8 cellular contexts compared by ENCODE assay signal in the genomic region with DNA sequence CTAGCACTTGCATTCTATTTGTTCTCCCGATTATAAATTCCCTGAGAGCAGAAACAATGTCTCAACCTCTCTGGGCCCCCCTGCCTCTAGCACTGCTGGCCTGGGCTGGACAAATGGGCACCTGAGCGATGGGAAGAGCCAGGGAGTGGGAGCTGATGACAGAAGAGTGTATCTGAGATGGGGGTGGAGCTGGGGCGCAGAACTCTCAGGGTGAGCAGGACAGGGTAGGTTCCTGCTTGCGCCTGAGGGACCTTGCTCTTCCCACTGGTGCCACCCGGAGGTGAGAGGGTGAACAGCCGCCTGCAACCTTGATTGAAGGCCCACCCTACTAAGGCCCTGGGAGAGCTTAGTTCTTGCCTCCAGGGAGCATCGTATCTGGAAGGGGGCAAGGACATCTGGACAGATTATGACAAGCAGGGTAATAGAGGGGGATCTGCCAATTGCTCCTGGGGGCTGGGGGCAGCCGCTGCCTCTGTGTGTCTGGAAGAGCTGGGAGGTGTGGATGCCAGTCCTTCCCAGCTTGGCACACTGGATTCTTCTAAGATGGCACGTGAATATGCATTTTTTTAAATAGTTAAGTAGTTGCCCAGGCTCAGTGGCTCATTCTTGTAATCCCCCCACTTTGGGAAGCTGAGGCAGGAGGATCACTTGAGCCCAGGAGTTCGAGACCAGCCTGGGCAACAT. TPM values are rescaled to one million over a fixed set of nuclear protein-coding genes. Genes with fewer than 3 reads are reported as not detected.
DNase-seq lines count a peak whose midpoint lies in the region; TF ChIP-seq lines count a peak whose summit lies in the region.

No MANE protein-coding gene starts in this region.

- no TSS peak for BruUV-seq in mammary epithelial cell (replicated peaks; lab: Mats Ljungman, UMichigan)

- TF ChIP-seq RAD21 in Ishikawa (IDR thresholded peaks at IDR 0.05; ENCODE audit: low read depth): peak; percentile 68

- H2AFZ ChIP-seq in mammary epithelial cell (ENCODE audit: low read depth, low read length): no peak overlapping the region

- CTCF ChIA-PET in mammary epithelial cell (lab: Charles Lee; ENCODE audit: low non-redundant PET): interaction anchor here (0.5 to 0.6 kb wide), 3 partner anchors 74 to 198 kb away, joined by 3 to 4 read pairs (median 3); no protein-coding TSS in a partner anchor

- WGBS in mammary epithelial cell (ENCODE audit: low coverage, missing lambda C conversion rate): 63% methylated on average over 9 of the region's 10 CpGs
- 54% methylated on average over 10 of the region's 10 CpGs for WGBS in suprapubic skin

- H3K79me2 ChIP-seq in mammary epithelial cell (ENCODE audit: insufficient read depth, low read length): no peaks in the 10 kb centered on the region

- TF ChIP-seq POLR2A in suprapubic skin (IDR thresholded peaks at IDR 0.05): no peak

- H3K9me3 ChIP-seq in mammary epithelial cell (replicated peaks; ENCODE audit: insufficient read depth, low read length): no peaks in the 10 kb centered on the region
- H3K9me3 ChIP-seq in suprapubic skin: no peaks in the 10 kb centered on the region

- in situ Hi-C loops in mammary epithelial cell (cut with MboI; ENCODE audit: low sequenced_read_pairs in 2 of 2): loop anchor here in 1 of 2 donors (25.0 kb wide), 1 partner anchor 147 kb away; the partner anchor contains the start of genes FOXM1, RHNO1 and TULP3

- no peaks in the 10 kb centered on the region for H4K20me1 ChIP-seq in mammary epithelial cell (ENCODE audit: insufficient read depth, low read length)

- no peak overlapping the region for H3K4me2 ChIP-seq in mammary epithelial cell (ENCODE audit: insufficient read depth, low read depth, low read length)

- H3K27ac ChIP-seq in mammary epithelial cell (ENCODE audit: insufficient read depth, low read depth, low read length) (no peak overlapping the region), suprapubic skin (no peak overlapping the region)

- DNase-seq in activated gamma-delta T cell treated with Interleukin-2 at 50 U/mL for 16 hours: peak; percentile 10
- DNase-seq in activated gamma-delta T cell (lab: John Stamatoyannopoulos, UW): no peak
- peak; percentile 26 to 45 for DNase-seq in SHP77 (lab: John Stamatoyannopoulos, UW)
- peak; percentile 46 for DNase-seq in mammary epithelial cell
- DNase-seq in kidney epithelial cell (ENCODE audit: low read depth): peak; percentile 29
- DNase-seq in stimulated activated CD4-positive, alpha-beta T cell treated with anti-CD3 and anti-CD28 coated beads, Interleukin-2, amount 100 ng/mL, for 48 hours: peak; percentile 28 to 35
- DNase-seq in suprapubic skin (ENCODE audit: low spot score in 2 of 2): no peak

- intact Hi-C loops in mammary epithelial cell (cut with micrococcal nuclease): loop anchor here (1.0 to 2.0 kb wide), 3 partner anchors 73 to 181 kb away; no protein-coding TSS in a partner anchor

- peak; percentile 63 to 71 for TF ChIP-seq CTCF in mammary epithelial cell (conservative IDR thresholded peaks at IDR 0.05 in 1 of 2, IDR thresholded peaks at IDR 0.05 in 1 of 2; ENCODE audit: extremely low read depth in 1 of 2, insufficient read depth in 1 of 2, low read depth in 1 of 2, low read length in 2 of 2)
- TF ChIP-seq CTCF in kidney epithelial cell (IDR thresholded peaks at IDR 0.05; ENCODE audit: insufficient read depth, low read length, poor library complexity, severe bottlenecking): peak; percentile 90
- peak in 1 of 2 donors; percentile 67 for TF ChIP-seq CTCF in suprapubic skin (IDR thresholded peaks at IDR 0.05)

- dilution Hi-C loops in mammary epithelial cell (cut with HindIII; ENCODE audit: low sequenced_read_pairs): no loop called here

- H3K27me3 ChIP-seq in mammary epithelial cell (ENCODE audit: insufficient read depth, low read length) (no peaks in the 10 kb centered on the region), kidney epithelial cell (ENCODE audit: control insufficient read depth, insufficient read depth, low read length) (no peaks in the 10 kb centered on the region), suprapubic skin (no peaks in the 10 kb centered on the region)

- H3K4me3 ChIP-seq in mammary epithelial cell (replicated peaks in 1 of 3; ENCODE audit: insufficient read depth in 1 of 3, low read depth in 2 of 3, low read length in 3 of 3): no peak overlapping the region
- H3K4me3 ChIP-seq in kidney epithelial cell (ENCODE audit: low read depth, low read length): no peak overlapping the region
- H3K4me3 ChIP-seq in suprapubic skin: no peak overlapping the region

- no peak overlapping the region for H3K9ac ChIP-seq in mammary epithelial cell (ENCODE audit: insufficient read depth, low read length)

- no peak for TF ChIP-seq EP300 in Ishikawa (IDR thresholded peaks at IDR 0.05; ENCODE audit: borderline replicate concordance)
- TF ChIP-seq EP300 in suprapubic skin (IDR thresholded peaks at IDR 0.05): no peak

- peaks cover 2% of the 10 kb centered on the region for H3K36me3 ChIP-seq in mammary epithelial cell (ENCODE audit: insufficient read depth, low read length)
- peaks cover 3% of the 10 kb centered on the region for H3K36me3 ChIP-seq in kidney epithelial cell (ENCODE audit: control insufficient read depth, insufficient read depth, low read length)
- H3K36me3 ChIP-seq in suprapubic skin: peaks cover 14% of the 10 kb centered on the region

- H3K4me1 ChIP-seq in mammary epithelial cell (ENCODE audit: insufficient read depth, low read length) (no peaks in the 10 kb centered on the region), suprapubic skin (no peaks in the 10 kb centered on the region)

TF ChIP-seq in Ishikawa, 13 proteins besides CTCF, POLR2A, EP300 and RAD21:
- TF ChIP-seq, protein P1, sequence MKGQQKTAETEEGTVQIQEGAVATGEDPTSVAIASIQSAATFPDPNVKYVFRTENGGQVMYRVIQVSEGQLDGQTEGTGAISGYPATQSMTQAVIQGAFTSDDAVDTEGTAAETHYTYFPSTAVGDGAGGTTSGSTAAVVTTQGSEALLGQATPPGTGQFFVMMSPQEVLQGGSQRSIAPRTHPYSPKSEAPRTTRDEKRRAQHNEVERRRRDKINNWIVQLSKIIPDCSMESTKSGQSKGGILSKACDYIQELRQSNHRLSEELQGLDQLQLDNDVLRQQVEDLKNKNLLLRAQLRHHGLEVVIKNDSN (IDR thresholded peaks at IDR 0.05): no peak
- no peak for TF ChIP-seq ZBTB7A (IDR thresholded peaks at IDR 0.05; ENCODE audit: low read depth)
- no peak for TF ChIP-seq FOXM1 (IDR thresholded peaks at IDR 0.05; ENCODE audit: borderline replicate concordance, low read depth)
- TF ChIP-seq CREB1 (IDR thresholded peaks at IDR 0.05; ENCODE audit: low read depth): no peak
- TF ChIP-seq CEBPB (IDR thresholded peaks at IDR 0.05): no peak
- no peak for TF ChIP-seq YY1 (IDR thresholded peaks at IDR 0.05; ENCODE audit: low read depth)
- TF ChIP-seq NFIC (IDR thresholded peaks at IDR 0.05): no peak
- TF ChIP-seq, protein P2, sequence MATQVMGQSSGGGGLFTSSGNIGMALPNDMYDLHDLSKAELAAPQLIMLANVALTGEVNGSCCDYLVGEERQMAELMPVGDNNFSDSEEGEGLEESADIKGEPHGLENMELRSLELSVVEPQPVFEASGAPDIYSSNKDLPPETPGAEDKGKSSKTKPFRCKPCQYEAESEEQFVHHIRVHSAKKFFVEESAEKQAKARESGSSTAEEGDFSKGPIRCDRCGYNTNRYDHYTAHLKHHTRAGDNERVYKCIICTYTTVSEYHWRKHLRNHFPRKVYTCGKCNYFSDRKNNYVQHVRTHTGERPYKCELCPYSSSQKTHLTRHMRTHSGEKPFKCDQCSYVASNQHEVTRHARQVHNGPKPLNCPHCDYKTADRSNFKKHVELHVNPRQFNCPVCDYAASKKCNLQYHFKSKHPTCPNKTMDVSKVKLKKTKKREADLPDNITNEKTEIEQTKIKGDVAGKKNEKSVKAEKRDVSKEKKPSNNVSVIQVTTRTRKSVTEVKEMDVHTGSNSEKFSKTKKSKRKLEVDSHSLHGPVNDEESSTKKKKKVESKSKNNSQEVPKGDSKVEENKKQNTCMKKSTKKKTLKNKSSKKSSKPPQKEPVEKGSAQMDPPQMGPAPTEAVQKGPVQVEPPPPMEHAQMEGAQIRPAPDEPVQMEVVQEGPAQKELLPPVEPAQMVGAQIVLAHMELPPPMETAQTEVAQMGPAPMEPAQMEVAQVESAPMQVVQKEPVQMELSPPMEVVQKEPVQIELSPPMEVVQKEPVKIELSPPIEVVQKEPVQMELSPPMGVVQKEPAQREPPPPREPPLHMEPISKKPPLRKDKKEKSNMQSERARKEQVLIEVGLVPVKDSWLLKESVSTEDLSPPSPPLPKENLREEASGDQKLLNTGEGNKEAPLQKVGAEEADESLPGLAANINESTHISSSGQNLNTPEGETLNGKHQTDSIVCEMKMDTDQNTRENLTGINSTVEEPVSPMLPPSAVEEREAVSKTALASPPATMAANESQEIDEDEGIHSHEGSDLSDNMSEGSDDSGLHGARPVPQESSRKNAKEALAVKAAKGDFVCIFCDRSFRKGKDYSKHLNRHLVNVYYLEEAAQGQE (IDR thresholded peaks at IDR 0.05; ENCODE audit: low read depth): no peak
- no peak for TF ChIP-seq EGR1 (IDR thresholded peaks at IDR 0.05)
- no peak for TF ChIP-seq TCF12 (IDR thresholded peaks at IDR 0.05; ENCODE audit: low read depth)
- TF ChIP-seq TEAD4 (IDR thresholded peaks at IDR 0.05): no peak
- no peak for TF ChIP-seq TAF1 (IDR thresholded peaks at IDR 0.05; ENCODE audit: low read depth)
- no peak for TF ChIP-seq MAX (IDR thresholded peaks at IDR 0.05)

RNA-seq across cellular contexts. Expression of gene TSPAN9, which starts 43.0 kb away (rescaled TPM):
- total RNA-seq in mammary epithelial cell (10 to 100 TPM; 29.2 to 30.3 TPM), kidney epithelial cell (17.7 and 18.5 TPM in 2 replicates), suprapubic skin (10 to 100 TPM; 27.8 to 47.2 (median 34.3) TPM)
- polyA plus RNA-seq in mammary epithelial cell: 38.7 TPM
- 40.7 TPM for polyA minus RNA-seq in mammary epithelial cell

Comparison
In these comparisons a context has a peak if more than half of its experiments do, and no peak if none do; other contexts are left out.
1. DNase-seq: peak in activated gamma-delta T cell treated with Interleukin-2 at 50 U/mL for 16 hours (single experiment), SHP77 (2 of 2), mammary epithelial cell (single experiment), kidney epithelial cell (single experiment) and stimulated activated CD4-positive, alpha-beta T cell treated with anti-CD3 and anti-CD28 coated beads, Interleukin-2, amount 100 ng/mL, for 48 hours (2 of 2); none in activated gamma-delta T cell (single experiment) and suprapubic skin (0 of 2).